ENCODE assay signal across 1 cellular context in genomic region chr17:65576939-65577338, GRCh38.
TF ChIP-seq lines count a peak whose summit lies in the region.

No MANE protein-coding gene starts in this region.

TF ChIP-seq in K562, 482 proteins besides CTCF, POLR2A, EP300 and RAD21:
- TF ChIP-seq KDM1A (IDR thresholded peaks at IDR 0.05) (peak; percentile 35 to 59; a peak in 1 of 4 replicates), BHLHE40 (IDR thresholded peaks at IDR 0.05; ENCODE audit: low read length) (peak; percentile 38; the same call in 1 of the 2 replicates), ESRRB (CRISPR knock-in tag; IDR thresholded peaks at IDR 0.05; ENCODE audit: borderline replicate concordance) (no peak), ERF (CRISPR knock-in tag; IDR thresholded peaks at IDR 0.05) (no peak), ATF4 (CRISPR knock-in tag; IDR thresholded peaks at IDR 0.05) (no peak), ZNF639 (CRISPR knock-in tag; conservative IDR thresholded peaks at IDR 0.05 in 1 of 2, IDR thresholded peaks at IDR 0.05 in 1 of 2) (no peak), ATF6 (CRISPR knock-in tag; IDR thresholded peaks at IDR 0.05) (no peak), HNRNPH1 (optimal IDR thresholded peaks at IDR 0.05; ENCODE audit: low read depth, low read length) (no peak), ZNF41 (CRISPR knock-in tag; conservative IDR thresholded peaks at IDR 0.05) (no peak), CREB3L1 (IDR thresholded peaks at IDR 0.05; ENCODE audit: borderline replicate concordance, low read depth) (no peak), ZNF354B (CRISPR knock-in tag; IDR thresholded peaks at IDR 0.05) (no peak), MTA3 (IDR thresholded peaks at IDR 0.05; ENCODE audit: borderline replicate concordance) (no peak), ZNF780A (CRISPR knock-in tag; IDR thresholded peaks at IDR 0.05) (no peak), MAFK (IDR thresholded peaks at IDR 0.05; ENCODE audit: low read length) (no peak), XRCC3 (IDR thresholded peaks at IDR 0.05) (no peak), ZFP30 (CRISPR knock-in tag; IDR thresholded peaks at IDR 0.05; ENCODE audit: borderline replicate concordance) (no peak)
